ENCODE assay signal across 8 cellular contexts in genomic region chr11:44609028-44609782, GRCh38. TPM values are rescaled to one million over a fixed set of nuclear protein-coding genes. Genes with fewer than 3 reads are reported as not detected.
DNase-seq lines count a peak whose midpoint lies in the region; ATAC-seq and TF ChIP-seq lines count a peak whose summit lies in the region.

No MANE protein-coding gene starts in this region.

- no peaks in the 10 kb centered on the region for H3K9me3 Mint-ChIP-seq in activated naive CD8-positive, alpha-beta T cell treated with anti-CD3 and anti-CD28 coated beads, Interleukin-2, amount 50 U/mL, for 24 hours

- peak; percentile 49 for ATAC-seq in GM19452 (IDR thresholded peaks at IDR 0.05; ENCODE audit: unreplicated experiment)
- ATAC-seq in HG03460 (IDR thresholded peaks at IDR 0.05; ENCODE audit: unreplicated experiment), result peak; percentile 55
- peak; percentile 55 for ATAC-seq in activated naive CD8-positive, alpha-beta T cell treated with anti-CD3 and anti-CD28 coated beads, Interleukin-2, amount 50 U/mL, for 24 hours
- ATAC-seq in HG03039 (IDR thresholded peaks at IDR 0.05; ENCODE audit: unreplicated experiment), result no peak

- peak; percentile 37 for DNase-seq in DMS153 treated with DMSO at 0.1 percent for 48 hours (lab: John Stamatoyannopoulos, UW; ENCODE audit: unreplicated experiment)
- DNase-seq in activated naive CD8-positive, alpha-beta T cell treated with anti-CD3 and anti-CD28 coated beads, Interleukin-2, amount 50 U/mL, for 24 hours, result peak; percentile 51
- no peak for DNase-seq in SHP77 (lab: John Stamatoyannopoulos, UW)
- no peak for DNase-seq in sigmoid colon
- DNase-seq in NOMO-1 (lab: John Stamatoyannopoulos, UW; ENCODE audit: unreplicated experiment in 2 of 2), result no peak

- intact Hi-C loops in sigmoid colon (cut with DNase I), result no loop called here

- peak overlapping the region; percentile 93 for H3K27ac Mint-ChIP-seq in activated naive CD8-positive, alpha-beta T cell treated with anti-CD3 and anti-CD28 coated beads, Interleukin-2, amount 50 U/mL, for 24 hours

- no peaks in the 10 kb centered on the region for H3K27me3 Mint-ChIP-seq in activated naive CD8-positive, alpha-beta T cell treated with anti-CD3 and anti-CD28 coated beads, Interleukin-2, amount 50 U/mL, for 24 hours

- TF ChIP-seq POLR2A in sigmoid colon (IDR thresholded peaks at IDR 0.05), result no peak

- TF ChIP-seq CTCF in sigmoid colon (IDR thresholded peaks at IDR 0.05), result no peak

- peak overlapping the region; percentile 41 for H3K4me3 Mint-ChIP-seq in activated naive CD8-positive, alpha-beta T cell treated with anti-CD3 and anti-CD28 coated beads, Interleukin-2, amount 50 U/mL, for 24 hours

- no peak for TF ChIP-seq EP300 in sigmoid colon (IDR thresholded peaks at IDR 0.05)

- H3K4me3 ChIP-seq in sigmoid colon, result no peak overlapping the region

- peaks cover 97% of the 10 kb centered on the region for H3K4me1 Mint-ChIP-seq in activated naive CD8-positive, alpha-beta T cell treated with anti-CD3 and anti-CD28 coated beads, Interleukin-2, amount 50 U/mL, for 24 hours

- H3K27ac ChIP-seq in sigmoid colon, result peak overlapping the region in 1 of 4 donors; percentile 58

- WGBS in sigmoid colon, 2 donors, result 63 to 79% methylated on average over 11 of the region's 11 CpGs

- no peaks in the 10 kb centered on the region for H3K27me3 ChIP-seq in sigmoid colon

- H3K4me1 ChIP-seq in sigmoid colon, result peaks cover 0 to 43% (median 26%) of the 10 kb centered on the region in 4 donors

- H3K36me3 ChIP-seq in sigmoid colon, result peaks cover 0 to 10% (median 1%) of the 10 kb centered on the region in 4 donors

- no peaks in the 10 kb centered on the region for H3K9me3 ChIP-seq in sigmoid colon

- H3K36me3 Mint-ChIP-seq in activated naive CD8-positive, alpha-beta T cell treated with anti-CD3 and anti-CD28 coated beads, Interleukin-2, amount 50 U/mL, for 24 hours (ENCODE audit: low read depth), result peaks cover 73% of the 10 kb centered on the region

RNA-seq across cellular contexts. Expression of gene CD82, which starts 43.7 kb away (rescaled TPM):
- 10 to 100 TPM in 3 of 4 donors, 1 to 10 TPM in 1; 8.7 to 23.3 (median 16.8) TPM for total RNA-seq in sigmoid colon
- 10 to 100 TPM in 1 of 3 donors, 1 to 10 TPM in 2; 4.2 to 67.4 (median 6.0) TPM for polyA plus RNA-seq in sigmoid colon

Comparison
In these comparisons a context has a peak if more than half of its experiments do, and no peak if none do; other contexts are left out.
1. DNase-seq: peak in DMS153 treated with DMSO at 0.1 percent for 48 hours (single experiment) and activated naive CD8-positive, alpha-beta T cell treated with anti-CD3 and anti-CD28 coated beads, Interleukin-2, amount 50 U/mL, for 24 hours (single experiment); none in SHP77 (0 of 2), sigmoid colon (single experiment) and NOMO-1 (0 of 2).